In genomic region chr12:77995436-77996167, GRCh38 we compare ENCODE assay signal across 9 cellular contexts.
A peak's percentile ranks its signal among the peaks of the same experiment; 100 is the strongest.
DNase-seq lines count a peak whose midpoint lies in the region; ATAC-seq, FAIRE-seq and TF ChIP-seq lines count a peak whose summit lies in the region.
"Had no signal": no experiment of that assay in that cellular context is flagged by ENCODE, and none has a peak within 500 bp of the region (broad histone marks: within the 10 kb centered on the region; RNA-seq: fewer than 3 reads in every experiment).

No MANE protein-coding gene starts in this region.

- no peak overlapping the region for H2AFZ ChIP-seq in astrocyte (ENCODE audit: low read depth, low read length)

- H3K4me3 Mint-ChIP-seq in astrocyte (ENCODE audit: unreplicated experiment), result peak overlapping the region; percentile 54
- H3K4me3 Mint-ChIP-seq in nephron progenitor cell, result no peak overlapping the region
- no peak overlapping the region for H3K4me3 Mint-ChIP-seq in Calu3 (ENCODE audit: low read depth, unreplicated experiment)

- H3K27ac ChIP-seq in astrocyte (ENCODE audit: low read depth, low read length), result peak overlapping the region; percentile 16
- H3K27ac ChIP-seq: SJSA1 had no signal

- no TSS peak for BruUV-seq in Calu3 (replicated peaks; lab: Mats Ljungman, UMichigan)

- peak overlapping the region; percentile 6 for H3K4me2 ChIP-seq in astrocyte (ENCODE audit: low read length)

- DNase-seq in AG08395 (ENCODE audit: low spot score) (peak; percentile 67), GM19240 (ENCODE audit: insufficient read length, low spot score) (peak; percentile 3), astrocyte (ENCODE audit: low read depth) (peak; percentile 95), nephron progenitor cell (no peak), NCI-H1092 treated with DMSO at 0.1 percent for 48 hours (lab: John Stamatoyannopoulos, UW) (no peak), Calu3 (no peak), germinal center (ENCODE audit: low spot score) (no peak)

- H3K79me2 ChIP-seq in astrocyte (ENCODE audit: insufficient read depth, low read length), result no peaks in the 10 kb centered on the region

- H3K4me3 ChIP-seq in astrocyte (ENCODE audit: insufficient read depth, low read depth, low read length), result no peak overlapping the region
- H3K4me3 ChIP-seq: SJSA1 had no signal

- no peaks in the 10 kb centered on the region for H3K9me3 Mint-ChIP-seq in astrocyte (ENCODE audit: unreplicated experiment)
- H3K9me3 Mint-ChIP-seq in nephron progenitor cell, result no peaks in the 10 kb centered on the region
- H3K9me3 Mint-ChIP-seq in Calu3 (ENCODE audit: low read depth, unreplicated experiment), result no peaks in the 10 kb centered on the region

- H4K20me1 ChIP-seq in astrocyte (ENCODE audit: insufficient read depth, low read length), result no peaks in the 10 kb centered on the region

- peak overlapping the region; percentile 77 for H3K27ac Mint-ChIP-seq in astrocyte (ENCODE audit: unreplicated experiment)
- no peak overlapping the region for H3K27ac Mint-ChIP-seq in nephron progenitor cell
- no peak overlapping the region for H3K27ac Mint-ChIP-seq in Calu3 (ENCODE audit: unreplicated experiment)

- no peak for TF ChIP-seq CTCF in astrocyte (IDR thresholded peaks at IDR 0.05; ENCODE audit: insufficient read depth, low read depth, low read length)
- no peak for TF ChIP-seq CTCF in nephron progenitor cell (IDR thresholded peaks at IDR 0.05)
- no peak for TF ChIP-seq CTCF in Calu3 (IDR thresholded peaks at IDR 0.05; ENCODE audit: unreplicated experiment)

- H3K27me3 Mint-ChIP-seq in astrocyte (ENCODE audit: low read depth, unreplicated experiment) (no peaks in the 10 kb centered on the region), nephron progenitor cell (ENCODE audit: low read depth, poor library complexity) (no peaks in the 10 kb centered on the region), Calu3 (ENCODE audit: unreplicated experiment) (no peaks in the 10 kb centered on the region)

- intact Hi-C loops in Calu3 (cut with micrococcal nuclease; ENCODE audit: unreplicated experiment), result no loop called here

- H3K4me1 ChIP-seq in astrocyte (ENCODE audit: insufficient read depth, low read length), result peaks cover 14% of the 10 kb centered on the region

- no peaks in the 10 kb centered on the region for H3K9me3 ChIP-seq in astrocyte (ENCODE audit: insufficient read depth, low read depth, low read length)
- H3K9me3 ChIP-seq: SJSA1 had no signal

- peaks cover 18% of the 10 kb centered on the region for H3K4me1 Mint-ChIP-seq in astrocyte (ENCODE audit: low read depth, unreplicated experiment)
- H3K4me1 Mint-ChIP-seq in nephron progenitor cell, result no peaks in the 10 kb centered on the region
- H3K4me1 Mint-ChIP-seq in Calu3 (ENCODE audit: low read depth, unreplicated experiment), result peaks cover 6% of the 10 kb centered on the region

- peaks cover 9% of the 10 kb centered on the region for H3K36me3 ChIP-seq in astrocyte (ENCODE audit: insufficient read depth, low read length)

- ATAC-seq in HG03066 (IDR thresholded peaks at IDR 0.05; ENCODE audit: low read depth, unreplicated experiment), result peak; percentile 71

- H3K9ac ChIP-seq in astrocyte (ENCODE audit: low read length), result no peak overlapping the region

- H3K36me3 Mint-ChIP-seq in astrocyte (ENCODE audit: low read depth, unreplicated experiment) (no peaks in the 10 kb centered on the region), nephron progenitor cell (ENCODE audit: low read depth) (no peaks in the 10 kb centered on the region), Calu3 (ENCODE audit: insufficient read depth, unreplicated experiment) (no peaks in the 10 kb centered on the region)

- CTCF ChIA-PET in Calu3 (lab: Charles Lee), result no interaction called here

- FAIRE-seq in astrocyte (lab: Jason Lieb, UNC), result peak; percentile 78

- no peaks in the 10 kb centered on the region for H3K27me3 ChIP-seq in astrocyte (ENCODE audit: insufficient read depth, low read length)
- H3K27me3 ChIP-seq: SJSA1 had no signal

Comparison
In these comparisons a context has a peak if more than half of its experiments do, and no peak if none do; other contexts are left out.
1. DNase-seq: peak in AG08395 (single experiment), GM19240 (single experiment) and astrocyte (single experiment); none in nephron progenitor cell (single experiment), NCI-H1092 treated with DMSO at 0.1 percent for 48 hours (single experiment), Calu3 (single experiment) and germinal center (single experiment).